8 cellular contexts compared by ENCODE assay signal in genomic region chr1:63593887-63594617, GRCh38. TPM values are rescaled to one million over a fixed set of nuclear protein-coding genes. Genes with fewer than 3 reads are reported as not detected.
DNase-seq lines count a peak whose midpoint lies in the region; ATAC-seq and FAIRE-seq lines count a peak whose summit lies in the region.

No MANE protein-coding gene starts in this region.

- ATAC-seq in HG02759 (IDR thresholded peaks at IDR 0.05; ENCODE audit: unreplicated experiment) (peak; percentile 52), left lobe of liver (peak; percentile 70)

- DNase-seq in GM18507 (ENCODE audit: extremely low spot score, insufficient read length, low read depth) (peak; percentile 11), NCI-H146 (lab: John Stamatoyannopoulos, UW) (peak; percentile 72), cerebellar cortex (ENCODE audit: low spot score) (peak; percentile 44), left lobe of liver (ENCODE audit: low spot score) (peak; percentile 97), cortex of kidney (lab: John Stamatoyannopoulos, UW) (no peak)
- peak; percentile 73 for DNase-seq in activated CD4-positive, CD25-positive, alpha-beta regulatory T cell treated with anti-CD3 and anti-CD28 coated beads, Interleukin-2, amount 50 U/mL, for 72 hours
- DNase-seq in stimulated activated CD4-positive, alpha-beta T cell treated with anti-CD3 and anti-CD28 coated beads, Interleukin-4, amount 100 ng/mL, for 1 hour: peak; percentile 72

- peak; percentile 67 for FAIRE-seq in GM18507 (lab: Jason Lieb, UNC)

RNA-seq across cellular contexts. Expression of gene PGM1, which starts 0.8 kb away (rescaled TPM):
- 225 TPM for total RNA-seq in left lobe of liver
